In the genomic region with DNA sequence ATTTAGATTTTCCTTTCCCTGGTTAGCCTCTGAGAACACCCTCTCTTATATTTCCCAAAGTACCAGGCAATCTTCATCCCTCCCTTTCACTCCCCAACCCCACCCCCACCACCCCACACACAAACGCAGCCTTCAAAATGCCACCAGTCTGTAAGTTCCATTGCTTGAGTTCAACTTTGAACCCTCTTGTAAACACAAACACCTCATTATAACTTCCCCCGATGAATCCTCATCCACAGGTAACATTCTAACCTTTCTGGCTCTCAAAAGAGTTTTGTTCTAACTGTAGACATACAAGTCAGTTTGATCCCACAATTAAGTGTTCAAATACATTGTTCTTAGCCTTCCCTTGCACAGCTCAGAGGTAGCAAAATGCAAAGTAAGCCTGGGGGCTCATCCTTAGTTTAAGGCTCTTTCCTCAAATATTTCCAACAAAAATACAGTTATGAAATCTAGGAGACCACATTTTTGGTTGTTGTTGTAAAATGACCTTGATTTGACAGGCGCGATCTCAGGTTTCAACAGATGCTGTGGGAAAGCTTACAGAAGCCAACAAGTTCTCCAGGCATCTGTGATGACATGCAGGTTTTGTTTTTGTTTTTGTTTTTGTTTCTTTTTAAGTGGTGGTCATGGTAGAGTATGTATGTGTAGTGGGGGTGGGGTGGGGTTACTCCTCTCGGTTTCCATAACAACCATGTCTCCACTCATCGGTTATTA, we compare ENCODE assay signal across 9 cellular contexts.
DNase-seq lines count a peak whose midpoint lies in the region; ATAC-seq, FAIRE-seq and TF ChIP-seq lines count a peak whose summit lies in the region.
"Had no signal": no experiment of that assay in that cellular context is flagged by ENCODE, and none has a peak within 500 bp of the region (broad histone marks: within the 10 kb centered on the region; RNA-seq: fewer than 3 reads in every experiment).

No MANE protein-coding gene starts in this region.

- H3K4me3 ChIP-seq in heart right ventricle (peak overlapping the region in 9 of 10 donors; percentile 58 to 88 (median 81)), endothelial cell of umbilical vein (replicated peaks in 1 of 3; ENCODE audit: insufficient read depth in 1 of 3, low read depth in 1 of 3, low read length in 3 of 3) (no peak overlapping the region)

- intact Hi-C loops in heart right ventricle (cut with DNase I) (loop anchor here in 5 of 10 donors (5.0 to 10.0 kb wide), 7 partner anchors 44 to 574 kb away; a partner anchor contains a TSS), Right ventricle myocardium superior (cut with DNase I) (loop anchor here (5.0 kb wide), 1 partner anchor 194 kb away; no protein-coding TSS in a partner anchor), endothelial cell of umbilical vein (cut with micrococcal nuclease) (loop anchor here (1.0 to 5.0 kb wide), 4 partner anchors 156 to 576 kb away; no protein-coding TSS in a partner anchor)

- H3K4me2 ChIP-seq in endothelial cell of umbilical vein (ENCODE audit: insufficient read depth, low read length), result peak overlapping the region; percentile 94

- no peaks in the 10 kb centered on the region for H3K36me3 Mint-ChIP-seq in progenitor cell of endocrine pancreas (ENCODE audit: insufficient read depth)

- H3K36me3 ChIP-seq in heart right ventricle, result no peaks in the 10 kb centered on the region
- H3K36me3 ChIP-seq in endothelial cell of umbilical vein (ENCODE audit: control insufficient read depth in 2 of 2, extremely low read depth in 1 of 2, insufficient read depth in 2 of 2, low read length in 2 of 2), result no peaks in the 10 kb centered on the region

- H3K9me1 ChIP-seq in endothelial cell of umbilical vein (replicated peaks; ENCODE audit: control insufficient read depth, extremely low read depth, insufficient read depth, low read length), result no peaks in the 10 kb centered on the region

- no peaks in the 10 kb centered on the region for H4K20me1 ChIP-seq in endothelial cell of umbilical vein (replicated peaks; ENCODE audit: control insufficient read depth, extremely low read depth, insufficient read depth, low read length)

- ATAC-seq in heart right ventricle, result no peak
- no peak for ATAC-seq in Right ventricle myocardium superior (ENCODE audit: poor library complexity)
- ATAC-seq in HG02623 (IDR thresholded peaks at IDR 0.05; ENCODE audit: unreplicated experiment), result peak; percentile 45

- H3K9me3 ChIP-seq in heart right ventricle (no peaks in the 10 kb centered on the region), endothelial cell of umbilical vein (replicated peaks; ENCODE audit: control insufficient read depth, insufficient read depth, low read length) (no peaks in the 10 kb centered on the region)

- H3K27ac ChIP-seq in heart right ventricle (peak overlapping the region in 8 of 10 donors; percentile 54 to 90 (median 83)), endothelial cell of umbilical vein (ENCODE audit: insufficient read depth, low read depth, low read length) (peak overlapping the region; percentile 20)

- DNase-seq in heart right ventricle (no peak), Right ventricle myocardium superior (no peak), endothelial cell of umbilical vein (ENCODE audit: low read depth, low spot score) (peak; percentile 28), progenitor cell of endocrine pancreas (ENCODE audit: low spot score, unreplicated experiment) (no peak), retina (no peak), amygdala (lab: John Stamatoyannopoulos, UW) (no peak)

- peaks cover 24% of the 10 kb centered on the region for H3K27me3 Mint-ChIP-seq in progenitor cell of endocrine pancreas

- H3K4me1 ChIP-seq in heart right ventricle (peaks cover 6 to 60% (median 43%) of the 10 kb centered on the region in 9 donors), endothelial cell of umbilical vein (ENCODE audit: control insufficient read depth, extremely low read depth, insufficient read depth, low read length) (peaks cover 28% of the 10 kb centered on the region)

- CTCF ChIA-PET in endothelial cell of umbilical vein (lab: Charles Lee), result interaction anchor here (1.2 kb wide), 1 partner anchor 107 kb away, joined by 3 read pairs; no protein-coding TSS in a partner anchor

- H3K9me3 Mint-ChIP-seq in progenitor cell of endocrine pancreas (ENCODE audit: low read depth), result no peaks in the 10 kb centered on the region

- H3K27me3 ChIP-seq in heart right ventricle (no peaks in the 10 kb centered on the region), endothelial cell of umbilical vein (ENCODE audit: control insufficient read depth in 2 of 2, insufficient read depth in 2 of 2, low read length in 2 of 2) (no peaks in the 10 kb centered on the region)

- TF ChIP-seq POLR2A in endothelial cell of umbilical vein (IDR thresholded peaks at IDR 0.05; ENCODE audit: low read depth, low read length), result no peak

- peak; percentile 12 for FAIRE-seq in endothelial cell of umbilical vein (lab: Jason Lieb, UNC)
- FAIRE-seq: endometrium had no signal

- POLR2A ChIA-PET in endothelial cell of umbilical vein (lab: Charles Lee), result no interaction called here

- no peak overlapping the region for H2AFZ ChIP-seq in endothelial cell of umbilical vein (ENCODE audit: low read depth, low read length)

- H3K4me1 Mint-ChIP-seq in progenitor cell of endocrine pancreas (ENCODE audit: low read depth), result peaks cover 29% of the 10 kb centered on the region

- peak overlapping the region; percentile 67 for H3K27ac Mint-ChIP-seq in progenitor cell of endocrine pancreas

- peaks cover 13% of the 10 kb centered on the region for H3K79me2 ChIP-seq in endothelial cell of umbilical vein (ENCODE audit: control insufficient read depth, insufficient read depth, low read length)

- dilution Hi-C loops in endothelial cell of umbilical vein (cut with MboI; ENCODE audit: extremely low pct_ligation_motif_present, low sequenced_read_pairs), result no loop called here

- TF ChIP-seq CTCF in heart right ventricle (IDR thresholded peaks at IDR 0.05) (no peak), endothelial cell of umbilical vein (IDR thresholded peaks at IDR 0.05; ENCODE audit: extremely low read depth in 1 of 2, insufficient read depth in 1 of 2, low read depth in 1 of 2, low read length in 2 of 2) (no peak), progenitor cell of endocrine pancreas (IDR thresholded peaks at IDR 0.05; ENCODE audit: unreplicated experiment) (no peak)

- peak overlapping the region; percentile 15 for H3K4me3 Mint-ChIP-seq in progenitor cell of endocrine pancreas (ENCODE audit: low read depth)

- peak overlapping the region; percentile 24 for H3K9ac ChIP-seq in endothelial cell of umbilical vein (replicated peaks; ENCODE audit: extremely low read depth, insufficient read depth, low read length)

- BruUV-seq in endothelial cell of umbilical vein (replicated peaks; lab: Mats Ljungman, UMichigan), result no TSS peak

- WGBS in heart right ventricle, 2 donors, result 26 to 28% methylated on average over 6 of the region's 6 CpGs

TF ChIP-seq in PFSK-1, 5 proteins besides CTCF, POLR2A, EP300 and RAD21 (continues in another document):
- TF ChIP-seq, protein P1, sequence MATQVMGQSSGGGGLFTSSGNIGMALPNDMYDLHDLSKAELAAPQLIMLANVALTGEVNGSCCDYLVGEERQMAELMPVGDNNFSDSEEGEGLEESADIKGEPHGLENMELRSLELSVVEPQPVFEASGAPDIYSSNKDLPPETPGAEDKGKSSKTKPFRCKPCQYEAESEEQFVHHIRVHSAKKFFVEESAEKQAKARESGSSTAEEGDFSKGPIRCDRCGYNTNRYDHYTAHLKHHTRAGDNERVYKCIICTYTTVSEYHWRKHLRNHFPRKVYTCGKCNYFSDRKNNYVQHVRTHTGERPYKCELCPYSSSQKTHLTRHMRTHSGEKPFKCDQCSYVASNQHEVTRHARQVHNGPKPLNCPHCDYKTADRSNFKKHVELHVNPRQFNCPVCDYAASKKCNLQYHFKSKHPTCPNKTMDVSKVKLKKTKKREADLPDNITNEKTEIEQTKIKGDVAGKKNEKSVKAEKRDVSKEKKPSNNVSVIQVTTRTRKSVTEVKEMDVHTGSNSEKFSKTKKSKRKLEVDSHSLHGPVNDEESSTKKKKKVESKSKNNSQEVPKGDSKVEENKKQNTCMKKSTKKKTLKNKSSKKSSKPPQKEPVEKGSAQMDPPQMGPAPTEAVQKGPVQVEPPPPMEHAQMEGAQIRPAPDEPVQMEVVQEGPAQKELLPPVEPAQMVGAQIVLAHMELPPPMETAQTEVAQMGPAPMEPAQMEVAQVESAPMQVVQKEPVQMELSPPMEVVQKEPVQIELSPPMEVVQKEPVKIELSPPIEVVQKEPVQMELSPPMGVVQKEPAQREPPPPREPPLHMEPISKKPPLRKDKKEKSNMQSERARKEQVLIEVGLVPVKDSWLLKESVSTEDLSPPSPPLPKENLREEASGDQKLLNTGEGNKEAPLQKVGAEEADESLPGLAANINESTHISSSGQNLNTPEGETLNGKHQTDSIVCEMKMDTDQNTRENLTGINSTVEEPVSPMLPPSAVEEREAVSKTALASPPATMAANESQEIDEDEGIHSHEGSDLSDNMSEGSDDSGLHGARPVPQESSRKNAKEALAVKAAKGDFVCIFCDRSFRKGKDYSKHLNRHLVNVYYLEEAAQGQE (IDR thresholded peaks at IDR 0.05; ENCODE audit: insufficient read depth in 1 of 2, low read depth in 2 of 2, low read length in 2 of 2), result no peak

TF ChIP-seq in endothelial cell of umbilical vein, 7 proteins besides CTCF, POLR2A, EP300 and RAD21:
- TF ChIP-seq MYC (IDR thresholded peaks at IDR 0.05; ENCODE audit: low read depth, low read length) (no peak), FOS (IDR thresholded peaks at IDR 0.05; ENCODE audit: borderline replicate concordance, insufficient read depth, low read length) (no peak), EZH2 (IDR thresholded peaks at IDR 0.05; ENCODE audit: borderline replicate concordance, low read depth, low read length, severe bottlenecking) (no peak), POLR2AphosphoS5 (IDR thresholded peaks at IDR 0.05; ENCODE audit: insufficient read depth, low read depth, low read length) (no peak), JUN (IDR thresholded peaks at IDR 0.05; ENCODE audit: borderline replicate concordance, insufficient read depth, insufficient read length, low read depth) (no peak), GATA2 (IDR thresholded peaks at IDR 0.05; ENCODE audit: insufficient read depth, insufficient read length, low read depth, low read length) (no peak)
- TF ChIP-seq, protein P2, sequence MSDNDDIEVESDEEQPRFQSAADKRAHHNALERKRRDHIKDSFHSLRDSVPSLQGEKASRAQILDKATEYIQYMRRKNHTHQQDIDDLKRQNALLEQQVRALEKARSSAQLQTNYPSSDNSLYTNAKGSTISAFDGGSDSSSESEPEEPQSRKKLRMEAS (IDR thresholded peaks at IDR 0.05; ENCODE audit: insufficient read depth, insufficient read length), result no peak

Comparison
In these comparisons a context has a peak if more than half of its experiments do, and no peak if none do; other contexts are left out.
1. H3K4me3 ChIP-seq: peak in heart right ventricle (9 of 10); none in endothelial cell of umbilical vein (0 of 3).